In genomic region chr3:45560270-45561020, GRCh38 we compare ENCODE assay signal across 8 cellular contexts. TPM values are rescaled to one million over a fixed set of nuclear protein-coding genes. Genes with fewer than 3 reads are reported as not detected.
DNase-seq lines count a peak whose midpoint lies in the region; ATAC-seq and TF ChIP-seq lines count a peak whose summit lies in the region.
"Had no signal": no experiment of that assay in that cellular context is flagged by ENCODE, and none has a peak within 500 bp of the region (broad histone marks: within the 10 kb centered on the region; RNA-seq: fewer than 3 reads in every experiment).

No MANE protein-coding gene starts in this region.

- no peak overlapping the region for H2AK5ac ChIP-seq in neuronal stem cell (ENCODE audit: low read depth, low read length)

- no peak overlapping the region for H4K8ac ChIP-seq in neuronal stem cell (ENCODE audit: low read depth, low read length)

- H2BK15ac ChIP-seq in neuronal stem cell (ENCODE audit: low read length): no peak overlapping the region

- peak overlapping the region; percentile 77 for H3K27ac ChIP-seq in angular gyrus (ENCODE audit: low read depth, low read length)
- no peak overlapping the region for H3K27ac ChIP-seq in neuronal stem cell (replicated peaks; ENCODE audit: low read length)
- H3K27ac ChIP-seq in OCI-LY7 (ENCODE audit: low read depth, low read length, poor library complexity, severe bottlenecking): no peak overlapping the region

- H3K4me1 ChIP-seq in neuronal stem cell (ENCODE audit: control insufficient read depth in 2 of 2, insufficient read depth in 1 of 2, low read depth in 1 of 2, low read length in 2 of 2) (no peaks in the 10 kb centered on the region), OCI-LY7 (ENCODE audit: insufficient read depth, low read length, poor library complexity, severe bottlenecking) (peaks cover 40% of the 10 kb centered on the region)

- H4K20me1 ChIP-seq in OCI-LY7 (ENCODE audit: insufficient read depth, low read length): no peaks in the 10 kb centered on the region

- no peaks in the 10 kb centered on the region for H3K9me2 ChIP-seq in OCI-LY7 (ENCODE audit: insufficient read depth, low read length)

- no peak overlapping the region for H2BK120ac ChIP-seq in neuronal stem cell (ENCODE audit: low read depth, low read length)

- H3K9ac ChIP-seq in neuronal stem cell (ENCODE audit: low read depth, low read length, poor library complexity): no peak overlapping the region

- H3K79me2 ChIP-seq in OCI-LY7 (ENCODE audit: insufficient read depth, low read depth, low read length): no peaks in the 10 kb centered on the region

- no peak for TF ChIP-seq CTCF in OCI-LY7 (conservative IDR thresholded peaks at IDR 0.05; ENCODE audit: low read length)

- intact Hi-C loops in head of caudate nucleus (cut with DNase I) (no loop called here), OCI-LY7 (cut with micrococcal nuclease; ENCODE audit: unreplicated experiment) (no loop called here)

- no CpG with 5 or more reads among the region's 12 CpGs for WGBS in neuronal stem cell (ENCODE audit: extremely low coverage in 2 of 2, insufficient read length in 2 of 2, insufficient replicate concordance in 1 of 2), 2 donors

- peak in 41 of 42 donors; percentile 39 to 83 (median 62) for DNase-seq in head of caudate nucleus
- no peak for DNase-seq in neuronal stem cell (ENCODE audit: low spot score)
- DNase-seq in ureter (ENCODE audit: low spot score): peak; percentile 71
- DNase-seq in OCI-LY7 (ENCODE audit: low spot score): no peak
- DNase-seq in NCI-H2107 treated with DMSO at 0.1 percent for 48 hours (lab: John Stamatoyannopoulos, UW; ENCODE audit: unreplicated experiment): no peak
- DNase-seq: NCI-H2171 treated with DMSO at 0.1 percent for 48 hours had no signal

- H3K4ac ChIP-seq in neuronal stem cell (ENCODE audit: low read length): no peak overlapping the region

- H4K91ac ChIP-seq in neuronal stem cell (ENCODE audit: low read depth, low read length, poor library complexity): no peak overlapping the region

- H3K14ac ChIP-seq in neuronal stem cell (ENCODE audit: low read length): no peak overlapping the region

- ATAC-seq in HG02623 (IDR thresholded peaks at IDR 0.05; ENCODE audit: unreplicated experiment): no peak

- no peaks in the 10 kb centered on the region for H3K27me3 ChIP-seq in neuronal stem cell (ENCODE audit: control insufficient read depth in 3 of 3, insufficient read depth in 3 of 3, low read depth in 1 of 3, low read length in 3 of 3)

- no TSS peak for BruUV-seq in OCI-LY7 (replicated peaks; lab: Mats Ljungman, UMichigan)

- H3K36me3 ChIP-seq in neuronal stem cell (replicated peaks in 1 of 2; ENCODE audit: control insufficient read depth in 2 of 2, insufficient read depth in 2 of 2, low read length in 2 of 2) (no peaks in the 10 kb centered on the region), OCI-LY7 (ENCODE audit: insufficient read depth, low read length) (no peaks in the 10 kb centered on the region; the same call in 1 of the 2 replicates)

- H2BK12ac ChIP-seq in neuronal stem cell (ENCODE audit: low read length): no peak overlapping the region

- CTCF ChIA-PET in OCI-LY7 (lab: Charles Lee; ENCODE audit: unreplicated experiment): no interaction called here

- POLR2A ChIA-PET in OCI-LY7 (lab: Charles Lee): interaction anchor here (1.0 kb wide), 1 partner anchor 28 kb away, joined by 6 read pairs; no protein-coding TSS in a partner anchor

- H3K79me1 ChIP-seq in neuronal stem cell (ENCODE audit: low read depth, low read length): no peaks in the 10 kb centered on the region

- H3K18ac ChIP-seq in neuronal stem cell (ENCODE audit: low read length): peak overlapping the region; percentile 12

- H2BK5ac ChIP-seq in neuronal stem cell (ENCODE audit: low read length): no peak overlapping the region

- H3K23ac ChIP-seq in neuronal stem cell (ENCODE audit: low read depth, low read length, poor library complexity): no peak overlapping the region

- H3K4me2 ChIP-seq in neuronal stem cell (ENCODE audit: insufficient read depth, low read length, poor library complexity, severe bottlenecking) (no peak overlapping the region), OCI-LY7 (ENCODE audit: low read length) (no peak overlapping the region)

- H3K9me3 ChIP-seq in neuronal stem cell (replicated peaks in 1 of 2; ENCODE audit: control insufficient read depth in 2 of 2, insufficient read depth in 1 of 2, low read depth in 1 of 2, low read length in 2 of 2) (peaks cover 0 to 1% of the 10 kb centered on the region in 2 donors), OCI-LY7 (ENCODE audit: low read length) (0 out of 2 replicates have a peak, but pooled peaks cover 11% of the 10 kb centered on the region)

- H2AFZ ChIP-seq in neuronal stem cell (ENCODE audit: low read length) (no peak overlapping the region), OCI-LY7 (ENCODE audit: low read length) (no peak overlapping the region)

- no peak overlapping the region for H3K4me3 ChIP-seq in neuronal stem cell (ENCODE audit: low read length in 2 of 2)
- no peak overlapping the region for H3K4me3 ChIP-seq in OCI-LY7 (ENCODE audit: low read depth, low read length, poor library complexity, severe bottlenecking)

RNA-seq across cellular contexts. Expression of gene LIMD1, which starts 34.1 kb away (rescaled TPM):
- 5.5 TPM for polyA plus RNA-seq in neuronal stem cell (2013, experiment 1 of 2)
- polyA plus RNA-seq in neuronal stem cell (2013, experiment 2 of 2): 5.7 TPM
- total RNA-seq in ureter (62.5 TPM), OCI-LY7 (2022) (12.4 and 15.5 TPM in 2 replicates)
- 8.6 and 11.0 TPM in 2 replicates for total RNA-seq in OCI-LY7 (2014; rRNA removed; shearing (Covaris generic))

Comparison
In these comparisons a context has a peak if more than half of its experiments do, and no peak if none do; other contexts are left out.
1. DNase-seq: peak in head of caudate nucleus (41 of 42) and ureter (single experiment); none in neuronal stem cell (single experiment), OCI-LY7 (single experiment) and NCI-H2107 treated with DMSO at 0.1 percent for 48 hours (single experiment).